In the genomic region with DNA sequence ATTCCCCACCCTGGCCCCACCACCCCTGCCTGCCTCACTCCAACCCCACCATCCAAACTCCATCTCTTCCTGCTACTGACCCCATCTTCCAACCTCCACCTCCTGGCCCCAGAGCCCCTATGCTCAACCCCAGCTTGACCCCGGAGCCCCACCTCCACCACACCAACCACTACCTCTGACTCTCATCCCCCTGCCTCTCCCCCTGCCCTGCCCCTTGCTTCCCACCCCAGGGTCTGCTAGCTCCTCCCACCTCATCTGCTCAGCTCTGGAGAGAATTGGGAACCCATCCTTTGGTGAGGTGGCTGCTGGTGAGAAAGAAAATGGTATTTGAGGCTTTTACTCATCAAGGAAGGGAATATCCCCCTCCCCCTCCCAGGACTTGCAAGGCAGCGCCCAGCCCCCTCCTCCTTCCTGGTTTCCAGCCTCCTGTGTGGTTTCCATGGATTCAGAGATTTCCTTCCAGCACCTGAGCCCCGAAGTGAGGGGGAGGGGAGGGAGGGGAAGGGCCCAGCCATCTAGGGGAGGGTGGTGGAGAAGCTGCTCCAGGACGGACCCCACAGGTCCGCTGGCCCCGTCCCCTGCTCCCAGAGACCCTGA, we compare ENCODE assay signal across 19 cellular contexts.
"Had no signal": no experiment of that assay in that cellular context is flagged by ENCODE, and none has a peak within 500 bp of the region (broad histone marks: within the 10 kb centered on the region; RNA-seq: fewer than 3 reads in every experiment).

No MANE protein-coding gene starts in this region.

- H3K4me1 ChIP-seq: testis, vagina had no signal

- H3K36me3 Mint-ChIP-seq: stimulated activated naive B cell treated with anti-CD40 and anti-IgM and Interleukin-4, amounts not matched to agents 10 μg/mL and 1 μg/mL and 100 μg/mL, for 72 hours had no signal

- DNase-seq: activated B cell treated with CpG ODN at 0.5 μM for 24 hours; activated CD4-positive, alpha-beta T cell treated with anti-CD3 and anti-CD28 coated beads for 36 hours; activated CD4-positive, alpha-beta T cell treated with anti-CD3 and anti-CD28 coated beads, Interleukin-2, amount 50 U/mL, for 48 hours; activated effector memory CD4-positive, alpha-beta T cell treated with anti-CD3 and anti-CD28 coated beads, Interleukin-2, amount 50 U/mL, for 16 hours; activated naive CD4-positive, alpha-beta T cell treated with anti-CD3 and anti-CD28 coated beads, Interleukin-2, amount 50 U/mL, for 16 hours; activated naive CD8-positive, alpha-beta T cell treated with anti-CD3 and anti-CD28 coated beads, Interleukin-2, amount 50 U/mL, for 24 hours; cortex of kidney; erythroblast; foreskin fibroblast; small intestine; stimulated activated naive B cell treated with anti-CD40 and anti-IgM and Interleukin-4, amounts not matched to agents 10 μg/mL and 1 μg/mL and 100 μg/mL, for 72 hours; T-helper 9 cell; testis; trophoblast cell had no signal

- H3K4me3 Mint-ChIP-seq: activated B cell treated with CpG ODN at 0.5 μM for 24 hours; activated CD4-positive, alpha-beta T cell treated with anti-CD3 and anti-CD28 coated beads for 36 hours; activated naive CD8-positive, alpha-beta T cell treated with anti-CD3 and anti-CD28 coated beads, Interleukin-2, amount 50 U/mL, for 24 hours; memory B cell; nephron; stimulated activated naive B cell treated with anti-CD40 and anti-IgM and Interleukin-4, amounts not matched to agents 10 μg/mL and 1 μg/mL and 100 μg/mL, for 72 hours had no signal

- H3K4me1 Mint-ChIP-seq: activated B cell treated with CpG ODN at 0.5 μM for 24 hours; activated CD4-positive, alpha-beta T cell treated with anti-CD3 and anti-CD28 coated beads for 36 hours; activated naive CD8-positive, alpha-beta T cell treated with anti-CD3 and anti-CD28 coated beads, Interleukin-2, amount 50 U/mL, for 24 hours; memory B cell; nephron; stimulated activated naive B cell treated with anti-CD40 and anti-IgM and Interleukin-4, amounts not matched to agents 10 μg/mL and 1 μg/mL and 100 μg/mL, for 72 hours had no signal

- H3K27ac Mint-ChIP-seq: activated B cell treated with CpG ODN at 0.5 μM for 24 hours; activated CD4-positive, alpha-beta T cell treated with anti-CD3 and anti-CD28 coated beads for 36 hours; activated naive CD8-positive, alpha-beta T cell treated with anti-CD3 and anti-CD28 coated beads, Interleukin-2, amount 50 U/mL, for 24 hours; memory B cell; nephron; stimulated activated naive B cell treated with anti-CD40 and anti-IgM and Interleukin-4, amounts not matched to agents 10 μg/mL and 1 μg/mL and 100 μg/mL, for 72 hours had no signal

- ATAC-seq: activated CD4-positive, alpha-beta T cell treated with anti-CD3 and anti-CD28 coated beads for 36 hours; activated naive CD8-positive, alpha-beta T cell treated with anti-CD3 and anti-CD28 coated beads, Interleukin-2, amount 50 U/mL, for 24 hours; sciatic nerve; stimulated activated naive B cell treated with anti-CD40 and anti-IgM and Interleukin-4, amounts not matched to agents 10 μg/mL and 1 μg/mL and 100 μg/mL, for 72 hours had no signal

- H3K9me3 Mint-ChIP-seq: activated naive CD8-positive, alpha-beta T cell treated with anti-CD3 and anti-CD28 coated beads, Interleukin-2, amount 50 U/mL, for 24 hours; nephron had no signal

- H3K36me3 ChIP-seq: cardiac muscle cell, vagina had no signal

- H3K9me3 ChIP-seq: testis, vagina had no signal
